1 cellular context compared by ENCODE assay signal in genomic region chr14:32009636-32010560, GRCh38.
TF ChIP-seq lines count a peak whose summit lies in the region.

No MANE protein-coding gene starts in this region.

TF ChIP-seq in HEK293T, 16 proteins besides CTCF, POLR2A, EP300 and RAD21 (continued from another document):
- TF ChIP-seq BHLHE40 (IDR thresholded peaks at IDR 0.05; ENCODE audit: borderline replicate concordance), result no peak
- no peak for TF ChIP-seq NFRKB (IDR thresholded peaks at IDR 0.05)
- no peak for TF ChIP-seq FOXA1 (IDR thresholded peaks at IDR 0.05)
- no peak for TF ChIP-seq SUZ12 (IDR thresholded peaks at IDR 0.05)
- no peak for TF ChIP-seq L3MBTL2 (conservative IDR thresholded peaks at IDR 0.05)
- no peak for TF ChIP-seq PKNOX1 (IDR thresholded peaks at IDR 0.05)
- TF ChIP-seq CTBP1 (IDR thresholded peaks at IDR 0.05; ENCODE audit: borderline replicate concordance), result no peak
TF ChIP-seq in HEK293T: peak in this region for 0.
